ENCODE assay signal across 1 cellular context in genomic region chr6:319177-320131, GRCh38.
TF ChIP-seq lines count a peak whose summit lies in the region.

No MANE protein-coding gene starts in this region.

TF ChIP-seq in GM12878, 131 proteins besides CTCF, POLR2A, EP300 and RAD21 (continued from another document and continues in another):
- no peak for TF ChIP-seq CEBPZ (IDR thresholded peaks at IDR 0.05; ENCODE audit: low read depth, low read length)
- TF ChIP-seq ZBTB33 (IDR thresholded peaks at IDR 0.05) = no peak
- no peak for TF ChIP-seq KDM1A (IDR thresholded peaks at IDR 0.05; ENCODE audit: borderline replicate concordance)
- peak; percentile 38; the same call in 1 of the 2 replicates for TF ChIP-seq SMC3 (IDR thresholded peaks at IDR 0.05; ENCODE audit: borderline replicate concordance, low read length)
- TF ChIP-seq HCFC1 (IDR thresholded peaks at IDR 0.05; ENCODE audit: low read length) = no peak
- peak; percentile 60; the same call in 1 of the 2 replicates for TF ChIP-seq STAT3 (IDR thresholded peaks at IDR 0.05; ENCODE audit: low read depth, low read length)
- TF ChIP-seq PKNOX1 (IDR thresholded peaks at IDR 0.05) = peak; percentile 54
- TF ChIP-seq CHD1 (IDR thresholded peaks at IDR 0.05; ENCODE audit: low read depth, low read length) = no peak
- TF ChIP-seq CHD4 (IDR thresholded peaks at IDR 0.05) = 0 out of 2 replicates have a peak, but pooled peaks have one; percentile 36
- no peak for TF ChIP-seq MTA3 (IDR thresholded peaks at IDR 0.05; ENCODE audit: borderline replicate concordance, low read length)
- peak; percentile 68 for TF ChIP-seq KLF5 (IDR thresholded peaks at IDR 0.05; ENCODE audit: partially characterized antibody)
- TF ChIP-seq CREM (IDR thresholded peaks at IDR 0.05; ENCODE audit: low read depth) = no peak
- no peak for TF ChIP-seq E4F1 (IDR thresholded peaks at IDR 0.05; ENCODE audit: borderline replicate concordance, partially characterized antibody)
- peak; percentile 24 for TF ChIP-seq PBX3 (IDR thresholded peaks at IDR 0.05; ENCODE audit: insufficient replicate concordance, low read depth, low read length)
- TF ChIP-seq PAX5 (IDR thresholded peaks at IDR 0.05; ENCODE audit: borderline replicate concordance, low read depth, low read length) = peak; percentile 66; the same call in 1 of the 2 replicates
- peak; percentile 93 for TF ChIP-seq POU2F2 (IDR thresholded peaks at IDR 0.05; ENCODE audit: borderline replicate concordance, low read depth, low read length)
- TF ChIP-seq ZNF687 (IDR thresholded peaks at IDR 0.05) = peak; percentile 82
- no peak for TF ChIP-seq ZZZ3 (IDR thresholded peaks at IDR 0.05; ENCODE audit: control insufficient read depth, insufficient read length, low read depth)
- TF ChIP-seq ATF7 (IDR thresholded peaks at IDR 0.05; ENCODE audit: low read depth) = peak; percentile 65
- TF ChIP-seq CREB1 (IDR thresholded peaks at IDR 0.05; ENCODE audit: low read depth) = no peak
- 0 out of 2 replicates have a peak, but pooled peaks have one; percentile 29 for TF ChIP-seq NBN (IDR thresholded peaks at IDR 0.05)
- peak; percentile 33; the same call in 1 of the 2 replicates for TF ChIP-seq LARP7 (IDR thresholded peaks at IDR 0.05)
- TF ChIP-seq REST (IDR thresholded peaks at IDR 0.05; ENCODE audit: low read depth, low read length) = peak; percentile 51; the same call in 1 of the 2 replicates
- peak; percentile 85 for TF ChIP-seq BCL11A (IDR thresholded peaks at IDR 0.05; ENCODE audit: low read depth, low read length)
- TF ChIP-seq JUNB (IDR thresholded peaks at IDR 0.05) = peak; percentile 95
- no peak for TF ChIP-seq NKRF (conservative IDR thresholded peaks at IDR 0.05)
- TF ChIP-seq ZNF622 (IDR thresholded peaks at IDR 0.05) = no peak
- TF ChIP-seq ZNF217 (IDR thresholded peaks at IDR 0.05) = peak; percentile 87
- peak; percentile 59 for TF ChIP-seq TCF12 (IDR thresholded peaks at IDR 0.05; ENCODE audit: low read depth, low read length)
- peak; percentile 33; the same call in 1 of the 2 replicates for TF ChIP-seq RAD51 (IDR thresholded peaks at IDR 0.05)
- TF ChIP-seq TAF1 (IDR thresholded peaks at IDR 0.05; ENCODE audit: borderline replicate concordance, low read depth, low read length) = peak; percentile 78; the same call in 1 of the 2 replicates
- no peak for TF ChIP-seq TBL1XR1 (IDR thresholded peaks at IDR 0.05; ENCODE audit: low read depth, low read length)
